1 cellular context compared by ENCODE assay signal in genomic region chr19:878751-879561, GRCh38.
TF ChIP-seq lines count a peak whose summit lies in the region.

No MANE protein-coding gene starts in this region.

TF ChIP-seq in HepG2, 621 proteins besides CTCF, POLR2A, EP300 and RAD21:
- 0 out of 2 replicates have a peak, but pooled peaks have one; percentile 31 for TF ChIP-seq HNRNPL (IDR thresholded peaks at IDR 0.05; ENCODE audit: low read depth, low read length)
TF ChIP-seq in HepG2: peak in this region for 1; not testable (repeated sequence) for 620.
